In the genomic region with DNA sequence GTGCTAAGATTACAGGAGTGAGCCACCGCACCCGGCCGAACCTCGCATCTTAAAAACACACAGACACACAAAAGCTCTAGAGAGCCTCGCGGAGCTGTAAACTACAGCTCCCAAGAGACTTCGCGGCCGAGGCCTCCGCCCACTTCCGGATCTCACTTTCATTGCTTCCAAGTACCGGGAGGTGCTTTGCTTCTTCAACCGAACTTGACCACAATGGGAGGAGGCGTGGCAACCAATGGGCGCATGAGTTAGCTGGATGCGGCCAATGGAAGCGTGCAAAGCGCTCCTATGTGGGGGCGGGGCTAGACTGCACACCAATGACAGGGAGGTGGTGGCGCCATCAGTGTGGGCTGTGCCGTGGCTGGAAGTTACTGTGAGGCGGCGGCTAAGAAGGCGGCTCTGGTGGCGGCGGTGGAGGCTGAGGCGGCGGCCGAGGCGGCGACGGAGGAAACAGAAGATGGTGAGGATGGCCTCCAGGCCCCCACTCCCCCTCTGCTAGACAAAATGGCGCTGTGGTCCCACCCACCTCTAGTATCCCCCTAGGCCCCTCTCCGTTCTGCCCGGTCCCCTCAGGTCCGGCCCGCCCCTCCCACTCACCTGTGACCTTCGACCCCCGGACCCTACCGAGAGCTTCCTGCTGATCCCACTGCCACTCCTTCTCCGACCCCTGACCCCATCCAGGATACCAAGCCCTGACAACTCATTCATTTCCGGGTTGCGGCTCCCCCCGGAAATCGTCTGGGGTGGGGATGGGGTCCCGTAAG, we compare ENCODE assay signal across 8 cellular contexts.
DNase-seq lines count a peak whose midpoint lies in the region; ATAC-seq, FAIRE-seq and TF ChIP-seq lines count a peak whose summit lies in the region.

A gene (plus strand): TSS at position 366 of the 764 bp plus-strand sequence. CDS start 92 bp downstream, at position 458.

- TF ChIP-seq POLR2A in GM19193 (IDR thresholded peaks at IDR 0.05; ENCODE audit: extremely low read depth, insufficient read depth, insufficient read length), result peak; percentile 70

- peak; percentile 99 for DNase-seq in AML-193 (lab: John Stamatoyannopoulos, UW)
- DNase-seq in NCI-H526 (lab: John Stamatoyannopoulos, UW), result peak; percentile 97 to 99
- DNase-seq in activated CD4-positive, alpha-beta T cell treated with anti-CD3 and anti-CD28 coated beads for 48 hours, result peak; percentile 99
- DNase-seq in kidney tubule cell (ENCODE audit: low spot score), result peak; percentile 100
- DNase-seq in stimulated activated CD4-positive, alpha-beta T cell treated with anti-CD3 and anti-CD28 coated beads, Interleukin-1b, Interleukin-23, amount 100 ng/mL, for 24 hours (ENCODE audit: low read depth in 4 of 4, low spot score in 1 of 4), result peak; percentile 94 to 100 (median 98)

- peak; percentile 27 for ATAC-seq in HG03457 (IDR thresholded peaks at IDR 0.05; ENCODE audit: unreplicated experiment)

- peak; percentile 98 for FAIRE-seq in colon (lab: Jason Lieb, UNC)

Comparison
In these comparisons a context has a peak if more than half of its experiments do, and no peak if none do; other contexts are left out.
1. Peak in every context shown above with its lines: DNase-seq and ATAC-seq.